ENCODE assay signal across 12 cellular contexts in the genomic region with DNA sequence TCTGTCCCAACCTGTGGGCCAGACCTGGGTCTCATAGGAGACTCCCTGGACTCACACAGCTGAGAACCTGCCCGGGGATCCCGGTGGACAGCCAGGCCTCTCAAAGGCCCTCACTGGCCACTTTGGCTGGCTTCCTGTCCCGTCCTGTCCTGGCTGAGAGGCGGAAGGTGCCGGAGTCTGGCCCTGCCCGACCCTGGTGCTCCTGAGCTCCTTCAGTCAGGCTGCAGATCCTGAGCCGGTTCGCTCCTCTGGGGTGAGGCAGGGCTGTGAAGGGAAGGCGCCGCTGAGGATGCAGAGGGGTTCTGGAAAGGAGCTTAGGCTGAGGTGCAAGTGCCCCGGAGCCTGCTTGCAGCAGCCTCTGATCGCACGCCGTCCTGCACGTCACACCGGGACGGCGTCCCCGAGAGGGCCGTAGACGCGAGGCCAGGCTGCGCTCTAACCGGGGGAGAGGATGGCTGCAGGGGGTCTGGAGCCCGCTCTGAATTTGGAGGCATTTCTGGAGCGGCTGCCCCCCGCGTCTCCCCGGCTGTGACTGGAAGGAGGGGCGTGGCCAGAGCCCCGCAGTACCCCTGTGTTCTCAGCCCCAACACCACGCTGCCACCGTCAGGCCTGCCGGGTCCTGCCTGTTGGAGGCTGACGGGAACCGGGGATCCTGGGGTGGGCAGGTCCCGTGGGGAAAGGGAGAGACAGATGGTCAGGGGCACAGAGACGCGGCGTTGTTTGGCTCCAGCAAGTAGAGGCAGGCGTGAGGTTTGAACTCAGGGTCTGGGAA.
"Had no signal": no experiment of that assay in that cellular context is flagged by ENCODE, and none has a peak within 500 bp of the region (broad histone marks: within the 10 kb centered on the region; RNA-seq: fewer than 3 reads in every experiment).

No MANE protein-coding gene starts in this region.

- ATAC-seq: left lobe of liver; natural killer cell treated with Interleukin-12 subunit alpha and Interleukin-12 subunit beta and Interleukin-15 and Interleukin-18, amount 100 ng/mL, for 72 hours had no signal

- H3K9me3 Mint-ChIP-seq: activated naive CD4-positive, alpha-beta T cell treated with anti-CD3 and anti-CD28 coated beads, Interleukin-2, amount 50 U/mL, for 24 hours; memory B cell; natural killer cell treated with Interleukin-12 subunit alpha and Interleukin-12 subunit beta and Interleukin-15 and Interleukin-18, amount 100 ng/mL, for 72 hours had no signal

- DNase-seq: activated CD4-positive, alpha-beta T cell treated with anti-CD3 and anti-CD28 coated beads, Interleukin-2, amount 50 U/mL, for 1 hour; activated CD4-positive, CD25-positive, alpha-beta regulatory T cell; activated T-cell treated with anti-CD3 and anti-CD28 coated beads for 4 hours; amygdala; stimulated activated CD4-positive, alpha-beta T cell treated with anti-CD3 and anti-CD28 coated beads, Interleukin-12 subunit alpha, Interleukin-12 subunit beta, amount 100 ng/mL, for 4 hours; stimulated activated naive CD4-positive, alpha-beta T cell treated with Interleukin-2 at 50 U/mL for 16 hours; testis had no signal

- H3K9me3 ChIP-seq: testis had no signal

- H3K27me3 Mint-ChIP-seq: activated naive CD4-positive, alpha-beta T cell treated with anti-CD3 and anti-CD28 coated beads, Interleukin-2, amount 50 U/mL, for 24 hours; memory B cell; natural killer cell treated with Interleukin-12 subunit alpha and Interleukin-12 subunit beta and Interleukin-15 and Interleukin-18, amount 100 ng/mL, for 72 hours had no signal

- H3K27ac Mint-ChIP-seq: memory B cell; natural killer cell treated with Interleukin-12 subunit alpha and Interleukin-12 subunit beta and Interleukin-15 and Interleukin-18, amount 100 ng/mL, for 72 hours had no signal

- H3K27ac ChIP-seq: testis had no signal

- H3K36me3 Mint-ChIP-seq: natural killer cell treated with Interleukin-12 subunit alpha and Interleukin-12 subunit beta and Interleukin-15 and Interleukin-18, amount 100 ng/mL, for 72 hours had no signal

- FAIRE-seq: TTC549 had no signal

- H3K27me3 ChIP-seq: testis had no signal

- H3K4me3 Mint-ChIP-seq: activated naive CD4-positive, alpha-beta T cell treated with anti-CD3 and anti-CD28 coated beads, Interleukin-2, amount 50 U/mL, for 24 hours; memory B cell; natural killer cell treated with Interleukin-12 subunit alpha and Interleukin-12 subunit beta and Interleukin-15 and Interleukin-18, amount 100 ng/mL, for 72 hours had no signal

- H3K4me3 ChIP-seq: testis had no signal
